Comparison of ENCODE assay signal across 1 cellular context in genomic region chr12:79826267-79827128, GRCh38.
TF ChIP-seq lines count a peak whose summit lies in the region.

No MANE protein-coding gene starts in this region.

TF ChIP-seq in HEK293, 187 proteins besides CTCF, POLR2A, EP300 and RAD21 (continued from another document):
- TF ChIP-seq PRDM6 (tag by site-specific recombination; IDR thresholded peaks at IDR 0.05) = peak; percentile 41; the same call in 1 of the 2 replicates
- TF ChIP-seq ZBTB11 (tag by site-specific recombination; conservative IDR thresholded peaks at IDR 0.05; ENCODE audit: low read depth) = no peak
- no peak for TF ChIP-seq FEZF1 (tag by site-specific recombination; IDR thresholded peaks at IDR 0.05)
- TF ChIP-seq MZF1 (tag by site-specific recombination; IDR thresholded peaks at IDR 0.05; ENCODE audit: borderline replicate concordance) = no peak
- no peak for TF ChIP-seq ZNF211 (tag by site-specific recombination; IDR thresholded peaks at IDR 0.05; ENCODE audit: low read depth)
- no peak for TF ChIP-seq PATZ1 (tag by site-specific recombination; IDR thresholded peaks at IDR 0.05)
